In genomic region chr16:30747799-30748633, GRCh38 we compare ENCODE assay signal across 8 cellular contexts. TPM values are rescaled to one million over a fixed set of nuclear protein-coding genes. Genes with fewer than 3 reads are reported as not detected.
DNase-seq lines count a peak whose midpoint lies in the region; FAIRE-seq and TF ChIP-seq lines count a peak whose summit lies in the region.

A gene with protein sequence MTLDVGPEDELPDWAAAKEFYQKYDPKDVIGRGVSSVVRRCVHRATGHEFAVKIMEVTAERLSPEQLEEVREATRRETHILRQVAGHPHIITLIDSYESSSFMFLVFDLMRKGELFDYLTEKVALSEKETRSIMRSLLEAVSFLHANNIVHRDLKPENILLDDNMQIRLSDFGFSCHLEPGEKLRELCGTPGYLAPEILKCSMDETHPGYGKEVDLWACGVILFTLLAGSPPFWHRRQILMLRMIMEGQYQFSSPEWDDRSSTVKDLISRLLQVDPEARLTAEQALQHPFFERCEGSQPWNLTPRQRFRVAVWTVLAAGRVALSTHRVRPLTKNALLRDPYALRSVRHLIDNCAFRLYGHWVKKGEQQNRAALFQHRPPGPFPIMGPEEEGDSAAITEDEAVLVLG (plus strand): TSS chr16:30748425. CDS start chr16:30748821, 396 bp downstream.

- H3K14ac ChIP-seq in neuronal stem cell (ENCODE audit: low read length) = no peak within 1 kb of the TSS

- H2AFZ ChIP-seq in neuronal stem cell (ENCODE audit: low read length) = peak within 1 kb of the TSS; percentile 86

- no peak within 1 kb of the TSS for H4K8ac ChIP-seq in neuronal stem cell (ENCODE audit: low read depth, low read length)

- TF ChIP-seq CTCF in HFFc6 (IDR thresholded peaks at IDR 0.05) (no peak), NB4 (IDR thresholded peaks at IDR 0.05; ENCODE audit: low read depth, low read length) (no peak), subcutaneous adipose tissue (IDR thresholded peaks at IDR 0.05; ENCODE audit: low read depth) (no peak)

- peak within 1 kb of the TSS; percentile 81 for H3K4me2 ChIP-seq in neuronal stem cell (ENCODE audit: insufficient read depth, low read length, poor library complexity, severe bottlenecking)

- no peak within 1 kb of the TSS for H3K4ac ChIP-seq in neuronal stem cell (ENCODE audit: low read length)

- H3K4me1 Mint-ChIP-seq in HFFc6 (ENCODE audit: low read depth) = peaks cover 32% of the 10 kb centered on the region
- peaks cover 28% of the 10 kb centered on the region for H3K4me1 Mint-ChIP-seq in activated naive CD4-positive, alpha-beta T cell treated with anti-CD3 and anti-CD28 coated beads, Interleukin-2, amount 10 ng/mL, durations not matched to agents 7 days and 5 days

- no peak within 1 kb of the TSS for H2BK15ac ChIP-seq in neuronal stem cell (ENCODE audit: low read length)

- H3K18ac ChIP-seq in neuronal stem cell (ENCODE audit: low read length) = peak within 1 kb of the TSS; percentile 93

- no CpG with 5 or more reads among the region's 60 CpGs for WGBS in neuronal stem cell (ENCODE audit: extremely low coverage in 2 of 2, insufficient read length in 2 of 2, insufficient replicate concordance in 1 of 2), 2 donors

- TF ChIP-seq POLR2A in NB4 (IDR thresholded peaks at IDR 0.05; ENCODE audit: extremely low read depth, insufficient read length) = peak; percentile 73

- peak within 1 kb of the TSS; percentile 90 for H3K23ac ChIP-seq in neuronal stem cell (ENCODE audit: low read depth, low read length, poor library complexity)

- no peak within 1 kb of the TSS for H4K91ac ChIP-seq in neuronal stem cell (ENCODE audit: low read depth, low read length, poor library complexity)

- H3K4me3 Mint-ChIP-seq in HFFc6 = peak within 1 kb of the TSS; percentile 97
- peak within 1 kb of the TSS; percentile 92 for H3K4me3 Mint-ChIP-seq in activated naive CD4-positive, alpha-beta T cell treated with anti-CD3 and anti-CD28 coated beads, Interleukin-2, amount 10 ng/mL, durations not matched to agents 7 days and 5 days

- H3K27ac Mint-ChIP-seq in HFFc6 = peak within 1 kb of the TSS; percentile 89
- peak within 1 kb of the TSS; percentile 90 for H3K27ac Mint-ChIP-seq in activated naive CD4-positive, alpha-beta T cell treated with anti-CD3 and anti-CD28 coated beads, Interleukin-2, amount 10 ng/mL, durations not matched to agents 7 days and 5 days

- H3K36me3 ChIP-seq in SK-N-MC (ENCODE audit: insufficient read depth, low read length) = peaks cover 15% of the 10 kb centered on the region; the same call in 1 of the 2 replicates
- H3K36me3 ChIP-seq in neuronal stem cell (replicated peaks in 1 of 2; ENCODE audit: control insufficient read depth in 2 of 2, insufficient read depth in 2 of 2, low read length in 2 of 2) = peaks cover 14 to 54% of the 10 kb centered on the region in 2 donors

- H2BK5ac ChIP-seq in neuronal stem cell (ENCODE audit: low read length) = no peak within 1 kb of the TSS

- CTCF ChIA-PET in activated naive CD4-positive, alpha-beta T cell treated with anti-CD3 and anti-CD28 coated beads, Interleukin-2, amount 10 ng/mL, durations not matched to agents 7 days and 5 days (lab: Charles Lee) = interaction anchor here (1.0 to 1.2 kb wide), 4 partner anchors 14 to 97 kb away, joined by 3 to 4 read pairs (median 4); no protein-coding TSS in a partner anchor

- H3K9me3 ChIP-seq in SK-N-MC (ENCODE audit: low read depth, low read length) = no peaks in the 10 kb centered on the region
- H3K9me3 ChIP-seq in neuronal stem cell (replicated peaks in 1 of 2; ENCODE audit: control insufficient read depth in 2 of 2, insufficient read depth in 1 of 2, low read depth in 1 of 2, low read length in 2 of 2) = no peaks in the 10 kb centered on the region

- no peak within 1 kb of the TSS for H2BK12ac ChIP-seq in neuronal stem cell (ENCODE audit: low read length)

- H3K4me1 ChIP-seq in neuronal stem cell (ENCODE audit: control insufficient read depth in 2 of 2, insufficient read depth in 1 of 2, low read depth in 1 of 2, low read length in 2 of 2) = peaks cover 0 to 2% of the 10 kb centered on the region in 2 donors

- peak within 1 kb of the TSS; percentile 74 for H3K4me3 ChIP-seq in NB4 (ENCODE audit: low read depth, low read length)
- H3K4me3 ChIP-seq in SK-N-MC = peak within 1 kb of the TSS; percentile 86
- H3K4me3 ChIP-seq in neuronal stem cell (ENCODE audit: low read length in 2 of 2) = peak within 1 kb of the TSS; percentile 84 to 86

- no peaks in the 10 kb centered on the region for H3K27me3 ChIP-seq in neuronal stem cell (ENCODE audit: control insufficient read depth in 3 of 3, insufficient read depth in 3 of 3, low read depth in 1 of 3, low read length in 3 of 3)

- H3K79me1 ChIP-seq in neuronal stem cell (ENCODE audit: low read depth, low read length) = peaks cover 3% of the 10 kb centered on the region

- peaks cover 25% of the 10 kb centered on the region for H3K36me3 Mint-ChIP-seq in HFFc6 (ENCODE audit: low read depth)
- peaks cover 23% of the 10 kb centered on the region for H3K36me3 Mint-ChIP-seq in activated naive CD4-positive, alpha-beta T cell treated with anti-CD3 and anti-CD28 coated beads, Interleukin-2, amount 10 ng/mL, durations not matched to agents 7 days and 5 days

- no peak within 1 kb of the TSS for H2BK120ac ChIP-seq in neuronal stem cell (ENCODE audit: low read depth, low read length)

- H3K27ac ChIP-seq in SK-N-MC (peak within 1 kb of the TSS; percentile 74), neuronal stem cell (replicated peaks; ENCODE audit: low read length) (peak within 1 kb of the TSS; percentile 70)

- FAIRE-seq in frontal cortex (lab: Jason Lieb, UNC) = peak; percentile 98

- H3K9ac ChIP-seq in SK-N-MC (ENCODE audit: insufficient read length) (peak within 1 kb of the TSS; percentile 77), neuronal stem cell (ENCODE audit: low read depth, low read length, poor library complexity) (peak within 1 kb of the TSS; percentile 92)

- no peak within 1 kb of the TSS for H2AK5ac ChIP-seq in neuronal stem cell (ENCODE audit: low read depth, low read length)

- H3K9me3 Mint-ChIP-seq in HFFc6 = no peaks in the 10 kb centered on the region
- no peaks in the 10 kb centered on the region for H3K9me3 Mint-ChIP-seq in activated naive CD4-positive, alpha-beta T cell treated with anti-CD3 and anti-CD28 coated beads, Interleukin-2, amount 10 ng/mL, durations not matched to agents 7 days and 5 days

- peaks cover 5% of the 10 kb centered on the region for H3K27me3 Mint-ChIP-seq in HFFc6 (ENCODE audit: insufficient read depth)
- H3K27me3 Mint-ChIP-seq in activated naive CD4-positive, alpha-beta T cell treated with anti-CD3 and anti-CD28 coated beads, Interleukin-2, amount 10 ng/mL, durations not matched to agents 7 days and 5 days = no peaks in the 10 kb centered on the region

- DNase-seq in GM04503 (ENCODE audit: low read depth) (peak; percentile 93), HFFc6 (peak; percentile 98), NB4 (ENCODE audit: low read depth) (peak; percentile 99), SK-N-MC (ENCODE audit: low read depth, low spot score) (peak; percentile 88), frontal cortex (ENCODE audit: low spot score in 2 of 2) (peak; percentile 96 to 98), neuronal stem cell (ENCODE audit: low spot score) (peak; percentile 98)
- DNase-seq in activated naive CD4-positive, alpha-beta T cell treated with anti-CD3 and anti-CD28 coated beads, Interleukin-2, amount 10 ng/mL, durations not matched to agents 7 days and 5 days = peak; percentile 99

RNA-seq across cellular contexts. Expression of the gene that starts here (rescaled TPM):
- total RNA-seq in HFFc6 (2021; fragmentation: NEBNext Ultra II Directional; extraction: Animal tissue kit (Norgen Biotek cat#: 25700)) = 10 to 100 TPM; 26.6 to 31.0 (median 27.7) TPM
- total RNA-seq in frontal cortex (8.6 TPM), subcutaneous adipose tissue (10 to 100 TPM; 17.8 to 27.5 (median 21.6) TPM)
- polyA plus RNA-seq in neuronal stem cell (2013, experiment 1 of 2) = 22.6 TPM
- 21.7 TPM for polyA plus RNA-seq in neuronal stem cell (2013, experiment 2 of 2)

Comparison
In these comparisons a context has a peak if more than half of its experiments do, and no peak if none do; other contexts are left out.
1. Peak in every context shown above with its lines: DNase-seq, H3K4me3 ChIP-seq and H3K27ac ChIP-seq.